Comparison of ENCODE assay signal across 22 cellular contexts in the genomic region with DNA sequence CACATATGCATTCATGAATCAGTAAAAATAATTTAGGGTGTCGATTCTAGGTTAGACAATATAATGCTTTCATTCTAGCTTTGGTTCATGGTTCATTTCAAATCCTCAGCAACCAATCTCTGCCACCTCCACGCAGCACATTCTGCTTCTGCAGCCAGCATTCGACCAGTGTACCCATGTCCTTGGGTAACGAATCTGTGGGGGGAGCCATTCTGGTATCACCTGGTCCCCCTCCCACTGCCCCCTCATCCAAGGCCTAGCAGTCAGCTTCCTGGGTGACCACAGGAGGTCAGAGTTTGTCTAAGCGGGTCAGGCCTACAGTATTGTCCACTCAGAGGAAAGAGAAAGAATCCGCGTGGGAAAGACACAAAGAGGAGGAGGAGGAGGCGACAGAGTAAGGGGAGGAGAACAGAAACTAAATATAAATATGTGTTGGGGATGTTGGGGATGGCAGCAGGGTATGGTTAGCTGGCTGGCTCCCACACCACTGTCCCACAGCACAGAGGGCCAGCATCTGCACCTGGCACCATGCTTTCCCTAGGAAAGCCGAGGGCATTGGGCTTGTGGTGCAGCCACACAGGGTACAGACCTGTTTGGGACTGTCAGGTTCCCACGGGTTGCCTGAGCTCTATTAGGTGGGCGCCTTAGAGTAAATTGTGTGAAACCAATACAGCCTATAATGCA. TPM values are rescaled to one million over a fixed set of nuclear protein-coding genes. Genes with fewer than 3 reads are reported as not detected.
DNase-seq lines count a peak whose midpoint lies in the region; ATAC-seq and TF ChIP-seq lines count a peak whose summit lies in the region.
"Had no signal": no experiment of that assay in that cellular context is flagged by ENCODE, and none has a peak within 500 bp of the region (broad histone marks: within the 10 kb centered on the region; RNA-seq: fewer than 3 reads in every experiment).

No MANE protein-coding gene starts in this region.

- 95% methylated on average over 11 of the region's 11 CpGs for WGBS in mammary epithelial cell (ENCODE audit: low coverage, missing lambda C conversion rate)

- ATAC-seq in left ventricle myocardium superior = no peak
- no peak for ATAC-seq in GM21723 (IDR thresholded peaks at IDR 0.05; ENCODE audit: unreplicated experiment)
- no peak for ATAC-seq in HG03139 (IDR thresholded peaks at IDR 0.05; ENCODE audit: unreplicated experiment)
- ATAC-seq: right lobe of liver; stimulated activated naive CD8-positive, alpha-beta T cell treated with anti-CD3 and anti-CD28 coated beads, Interleukin-15, Interleukin-2, amounts not matched to agents 100 U/mL and 50 U/mL, for 24 hours had no signal

- peaks cover 5% of the 10 kb centered on the region for H3K4me1 ChIP-seq in CD4-positive, alpha-beta memory T cell (ENCODE audit: insufficient read depth, low read length)
- H3K4me1 ChIP-seq in mammary epithelial cell (ENCODE audit: insufficient read depth, low read length) = peaks cover 36% of the 10 kb centered on the region

- no peak overlapping the region for H3K4me3 ChIP-seq in CD4-positive, alpha-beta memory T cell (ENCODE audit: low read length in 2 of 2)
- no peak overlapping the region for H3K4me3 ChIP-seq in mammary epithelial cell (replicated peaks in 1 of 3; ENCODE audit: insufficient read depth in 1 of 3, low read depth in 2 of 3, low read length in 3 of 3)
- H3K4me3 ChIP-seq: right lobe of liver had no signal

- no peaks in the 10 kb centered on the region for H4K20me1 ChIP-seq in mammary epithelial cell (ENCODE audit: insufficient read depth, low read length)

- dilution Hi-C loops in mammary epithelial cell (cut with HindIII; ENCODE audit: low sequenced_read_pairs) = no loop called here

- no peak overlapping the region for H3K27ac Mint-ChIP-seq in CD4-positive, alpha-beta memory T cell
- no peak overlapping the region for H3K27ac Mint-ChIP-seq in nephron progenitor cell

- in situ Hi-C loops in mammary epithelial cell (cut with MboI; ENCODE audit: low sequenced_read_pairs in 2 of 2) = no loop called here

- no peak for DNase-seq in CD4-positive, alpha-beta memory T cell
- no peak for DNase-seq in RWPE1 (ENCODE audit: low spot score)
- peak; percentile 15 for DNase-seq in left ventricle myocardium superior
- DNase-seq in nephron progenitor cell = no peak
- DNase-seq in NCI-H1930 (lab: John Stamatoyannopoulos, UW) = no peak
- no peak for DNase-seq in mammary epithelial cell
- DNase-seq: activated CD4-positive, CD25-positive, alpha-beta regulatory T cell treated with anti-CD3 and anti-CD28 coated beads, Interleukin-2, amount 50 U/mL, for 72 hours; activated effector memory CD4-positive, alpha-beta T cell treated with anti-CD3 and anti-CD28 coated beads, Interleukin-2, amount 50 U/mL, for 16 hours; amniotic stem cell; Calu3; cerebellar nuclear complex; HCEC 1CT; KBM-7; NCI-H2029; NCI-H446; occipital lobe; stimulated activated naive CD8-positive, alpha-beta T cell treated with anti-CD3 and anti-CD28 coated beads, Interleukin-15, Interleukin-2, amounts not matched to agents 100 U/mL and 50 U/mL, for 24 hours; trophoblast cell had no signal

- no peak overlapping the region for H3K27ac ChIP-seq in CD4-positive, alpha-beta memory T cell (ENCODE audit: low read depth, low read length)
- H3K27ac ChIP-seq in RWPE1 (peak overlapping the region; percentile 30), mammary epithelial cell (ENCODE audit: insufficient read depth, low read depth, low read length) (no peak overlapping the region)
- H3K27ac ChIP-seq: right lobe of liver had no signal

- H3K4me2 ChIP-seq in mammary epithelial cell (ENCODE audit: insufficient read depth, low read depth, low read length) = no peak overlapping the region

- peaks cover 43% of the 10 kb centered on the region for H3K79me2 ChIP-seq in mammary epithelial cell (ENCODE audit: insufficient read depth, low read length)

- no TSS peak for BruUV-seq in mammary epithelial cell (replicated peaks; lab: Mats Ljungman, UMichigan)

- no peak overlapping the region for H3K9ac ChIP-seq in mammary epithelial cell (ENCODE audit: insufficient read depth, low read length)

- peaks cover 0 to 1% (median 0%) of the 10 kb centered on the region in 8 donors for H3K9me3 Mint-ChIP-seq in CD4-positive, alpha-beta memory T cell
- H3K9me3 Mint-ChIP-seq in nephron progenitor cell = no peaks in the 10 kb centered on the region

- H3K9me3 ChIP-seq in CD4-positive, alpha-beta memory T cell (ENCODE audit: control insufficient read depth in 1 of 2, low read length in 2 of 2) = no peaks in the 10 kb centered on the region
- no peaks in the 10 kb centered on the region for H3K9me3 ChIP-seq in mammary epithelial cell (replicated peaks; ENCODE audit: insufficient read depth, low read length)
- H3K9me3 ChIP-seq: right lobe of liver had no signal

- intact Hi-C loops in CD4-positive, alpha-beta memory T cell (cut with micrococcal nuclease) = no loop called here
- intact Hi-C loops in left ventricle myocardium superior (cut with micrococcal nuclease) (no loop called here), mammary epithelial cell (cut with micrococcal nuclease) (no loop called here)

- CTCF ChIA-PET in CD4-positive, alpha-beta memory T cell (lab: Charles Lee; ENCODE audit: partially characterized antibody) = interaction anchor here (1.7 kb wide), 1 partner anchor 34 kb away, joined by 4 read pairs; no protein-coding TSS in a partner anchor
- CTCF ChIA-PET in RWPE1 (lab: Yijun Ruan, JAX) (interaction anchor here (0.9 kb wide), 1 partner anchor 23 kb away, joined by 4 read pairs; no protein-coding TSS in a partner anchor), mammary epithelial cell (lab: Charles Lee; ENCODE audit: low non-redundant PET) (no interaction called here)

- peaks cover 2 to 17% (median 7%) of the 10 kb centered on the region in 4 donors for H3K4me1 Mint-ChIP-seq in CD4-positive, alpha-beta memory T cell
- H3K4me1 Mint-ChIP-seq in nephron progenitor cell = peaks cover 25% of the 10 kb centered on the region

- TF ChIP-seq CTCF in RWPE1 (conservative IDR thresholded peaks at IDR 0.05; ENCODE audit: low read depth) (no peak), nephron progenitor cell (IDR thresholded peaks at IDR 0.05) (no peak), mammary epithelial cell (conservative IDR thresholded peaks at IDR 0.05 in 1 of 2, IDR thresholded peaks at IDR 0.05 in 1 of 2; ENCODE audit: extremely low read depth in 1 of 2, insufficient read depth in 1 of 2, low read depth in 1 of 2, low read length in 2 of 2) (no peak)

- H3K4me3 Mint-ChIP-seq in CD4-positive, alpha-beta memory T cell = peak overlapping the region; percentile 13 to 75 (median 62)
- H3K4me3 Mint-ChIP-seq in nephron progenitor cell = peak overlapping the region; percentile 30

- H3K27me3 Mint-ChIP-seq in CD4-positive, alpha-beta memory T cell = peaks cover 16% of the 10 kb centered on the region in 2 donors
- peaks cover 80% of the 10 kb centered on the region for H3K27me3 Mint-ChIP-seq in nephron progenitor cell (ENCODE audit: low read depth, poor library complexity)

- no peak overlapping the region for H2AFZ ChIP-seq in mammary epithelial cell (ENCODE audit: low read depth, low read length)

- H3K27me3 ChIP-seq in CD4-positive, alpha-beta memory T cell (ENCODE audit: insufficient read depth, low read length) = peaks cover 7% of the 10 kb centered on the region
- no peaks in the 10 kb centered on the region for H3K27me3 ChIP-seq in mammary epithelial cell (ENCODE audit: insufficient read depth, low read length)

- no peaks in the 10 kb centered on the region for H3K36me3 Mint-ChIP-seq in CD4-positive, alpha-beta memory T cell
- no peaks in the 10 kb centered on the region for H3K36me3 Mint-ChIP-seq in nephron progenitor cell (ENCODE audit: low read depth)

- POLR2A ChIA-PET in CD4-positive, alpha-beta memory T cell (lab: Charles Lee; ENCODE audit: partially characterized antibody) = no interaction called here
- POLR2A ChIA-PET in RWPE1 (lab: Yijun Ruan, JAX; ENCODE audit: low non-redundant PET) = no interaction called here

- no peaks in the 10 kb centered on the region for H3K36me3 ChIP-seq in CD4-positive, alpha-beta memory T cell (ENCODE audit: insufficient read depth, low read length)
- H3K36me3 ChIP-seq in mammary epithelial cell (ENCODE audit: insufficient read depth, low read length) = peaks cover 4% of the 10 kb centered on the region
- H3K36me3 ChIP-seq: right lobe of liver had no signal

RNA-seq across cellular contexts. Expression of a gene that starts 12.1 kb away (rescaled TPM):
- total RNA-seq in CD4-positive, alpha-beta memory T cell = under 1 TPM in 1 of 2 experiments, not detected in 1; 0.67 TPM
- 1 to 10 TPM in 1 of 2 donors, under 1 TPM in 1; 0.53 to 1.7 TPM for polyA plus RNA-seq in CD4-positive, alpha-beta memory T cell
- total RNA-seq in left ventricle myocardium superior (11.1 TPM), mammary epithelial cell (10 to 100 TPM; 13.7 to 33.8 TPM)
- polyA plus RNA-seq in mammary epithelial cell = 24.6 TPM
- polyA minus RNA-seq in mammary epithelial cell = 11.1 TPM

RNA-seq across cellular contexts. Expression of a gene that starts 32.0 kb away (rescaled TPM):
- not detected for total RNA-seq in CD4-positive, alpha-beta memory T cell
- not detected for polyA plus RNA-seq in CD4-positive, alpha-beta memory T cell
- total RNA-seq in left ventricle myocardium superior (1.0 TPM), mammary epithelial cell (not detected)
- polyA plus RNA-seq in mammary epithelial cell = not detected
- not detected for polyA minus RNA-seq in mammary epithelial cell
- total RNA-seq: Calu3, mesenteric fat pad, occipital lobe had no signal

RNA-seq across cellular contexts. Expression of a gene that starts 56.8 kb away (rescaled TPM):
- total RNA-seq in CD4-positive, alpha-beta memory T cell = 100 to 1,000 TPM; 211 to 219 TPM
- polyA plus RNA-seq in CD4-positive, alpha-beta memory T cell = 10 to 100 TPM; 22.6 to 37.5 TPM
- 7.5 TPM for total RNA-seq in left ventricle myocardium superior
- total RNA-seq in mammary epithelial cell = 1 to 10 TPM in 1 of 2 donors, under 1 TPM in 1; 0.67 to 1.4 TPM
- 0.97 TPM for polyA plus RNA-seq in mammary epithelial cell
- polyA minus RNA-seq in mammary epithelial cell = not detected

Comparison
In these comparisons a context has a peak if more than half of its experiments do, and no peak if none do; other contexts are left out.
1. RNA of a gene that starts 56.8 kb away (total RNA-seq): 211 to 219 TPM in CD4-positive, alpha-beta memory T cell; 7.5 TPM in left ventricle myocardium superior (single experiment) and 0.67 to 1.4 TPM in mammary epithelial cell; every median in the first group is over 10 times any median in the second.